In the genomic region with DNA sequence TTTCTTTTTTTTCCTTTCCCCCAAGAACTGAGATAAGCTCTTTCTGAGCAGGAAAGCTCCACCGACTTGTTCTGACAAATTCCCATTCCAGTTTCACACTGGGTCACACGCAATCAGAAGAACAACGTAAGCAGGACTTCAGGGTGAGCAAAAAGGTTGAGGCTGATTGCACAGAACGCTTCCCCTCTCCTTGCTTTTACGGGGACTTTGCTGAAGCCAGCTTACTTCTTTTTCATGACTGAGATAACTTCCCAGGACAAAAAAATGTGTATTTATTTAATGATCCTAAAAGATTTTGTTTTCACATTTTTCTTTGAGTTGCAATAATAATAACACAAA, we compare ENCODE assay signal across 16 cellular contexts.
DNase-seq lines count a peak whose midpoint lies in the region; ATAC-seq, FAIRE-seq and TF ChIP-seq lines count a peak whose summit lies in the region.
"Had no signal": no experiment of that assay in that cellular context is flagged by ENCODE, and none has a peak within 500 bp of the region (broad histone marks: within the 10 kb centered on the region; RNA-seq: fewer than 3 reads in every experiment).

No MANE protein-coding gene starts in this region.

- no peak overlapping the region for H3K4me2 ChIP-seq in GM23338
- H3K4me2 ChIP-seq in MM.1S (ENCODE audit: low read depth, low read length) = no peak overlapping the region

- no peak overlapping the region for H3K9ac ChIP-seq in MM.1S (ENCODE audit: low read length)

- H3K4me1 ChIP-seq in GM23338 (ENCODE audit: insufficient read depth) (peaks cover 44% of the 10 kb centered on the region), MM.1S (ENCODE audit: low read length) (no peaks in the 10 kb centered on the region)
- H3K4me1 ChIP-seq: vagina had no signal

- H3K4me3 Mint-ChIP-seq in GM23338 = no peak overlapping the region
- H3K4me3 Mint-ChIP-seq: activated CD4-positive, alpha-beta T cell treated with anti-CD3 and anti-CD28 coated beads, Interleukin-2, amount 10 ng/mL, durations not matched to agents 24 days and 14 days had no signal

- no peak for ATAC-seq in GM23338
- ATAC-seq: mucosa of descending colon had no signal

- H3F3A ChIP-seq in GM23338 (replicated peaks; ENCODE audit: low read depth) = no peaks in the 10 kb centered on the region
- no peaks in the 10 kb centered on the region for H3F3A ChIP-seq in MM.1S (ENCODE audit: insufficient read depth, low read length)

- H3K36me3 Mint-ChIP-seq in GM23338 (ENCODE audit: low read depth) = no peaks in the 10 kb centered on the region

- FAIRE-seq in urothelium cell line (lab: Jason Lieb, UNC) = no peak

- H3K4me3 ChIP-seq in GM23338 (no peak overlapping the region), fibroblast of the aortic adventitia (ENCODE audit: low read depth, low read length) (no peak overlapping the region), MM.1S (ENCODE audit: low read length) (no peak overlapping the region)
- H3K4me3 ChIP-seq: mucosa of descending colon, skin epidermis, vagina had no signal

- peak overlapping the region; percentile 20; the same call in 1 of the 2 replicates for H3K27ac Mint-ChIP-seq in GM23338
- H3K27ac Mint-ChIP-seq: activated CD4-positive, alpha-beta T cell treated with anti-CD3 and anti-CD28 coated beads, Interleukin-2, amount 10 ng/mL, durations not matched to agents 24 days and 14 days had no signal

- TF ChIP-seq CTCF in GM23338 (conservative IDR thresholded peaks at IDR 0.05; ENCODE audit: low read depth in 2 of 2) = no peak
- no peak for TF ChIP-seq CTCF in fibroblast of the aortic adventitia (IDR thresholded peaks at IDR 0.05; ENCODE audit: insufficient read depth, low read length)
- no peak for TF ChIP-seq CTCF in MM.1S (IDR thresholded peaks at IDR 0.05; ENCODE audit: low read length)

- no peak overlapping the region for H3K27ac ChIP-seq in GM23338 (ENCODE audit: low read depth)
- no peak overlapping the region for H3K27ac ChIP-seq in MM.1S (ENCODE audit: low read length)
- H3K27ac ChIP-seq: heart left ventricle, vagina had no signal

- H3K27me3 ChIP-seq in GM23338 (ENCODE audit: insufficient read depth) = no peaks in the 10 kb centered on the region
- no peaks in the 10 kb centered on the region for H3K27me3 ChIP-seq in MM.1S (replicated peaks; ENCODE audit: insufficient read depth, low read length)
- H3K27me3 ChIP-seq: heart left ventricle, vagina had no signal

- no peaks in the 10 kb centered on the region for H4K20me1 ChIP-seq in GM23338 (replicated peaks; ENCODE audit: insufficient read depth)
- no peaks in the 10 kb centered on the region for H4K20me1 ChIP-seq in MM.1S (ENCODE audit: insufficient read depth, low read length)

- peaks cover 5% of the 10 kb centered on the region for H3K27me3 Mint-ChIP-seq in GM23338 (ENCODE audit: insufficient read depth, low read depth, poor library complexity)

- no peaks in the 10 kb centered on the region; the same call in 1 of the 2 replicates for H3K9me2 ChIP-seq in GM23338 (ENCODE audit: insufficient read depth)
- no peaks in the 10 kb centered on the region for H3K9me2 ChIP-seq in MM.1S (replicated peaks; ENCODE audit: insufficient read depth, low read length)

- H3K4me1 Mint-ChIP-seq in GM23338 = peaks cover 35% of the 10 kb centered on the region

- DNase-seq in GM23338 (ENCODE audit: low spot score) (no peak), amniotic epithelial cell (ENCODE audit: low read depth) (peak; percentile 69), fibroblast of the aortic adventitia (ENCODE audit: low read depth) (peak; percentile 95), non-pigmented ciliary epithelial cell (ENCODE audit: low read depth) (peak; percentile 70), MM.1S (no peak), glomerular visceral epithelial cell (ENCODE audit: extremely low spot score) (no peak), urothelium cell line (ENCODE audit: low spot score) (no peak), islet precursor cell (no peak)
- DNase-seq: activated CD4-positive, alpha-beta T cell treated with anti-CD3 and anti-CD28 coated beads, Interleukin-2, amount 10 ng/mL, durations not matched to agents 24 days and 14 days; cerebellar nuclear complex; EL; heart left ventricle; mucosa of descending colon; SW 1271 had no signal

- H2AFZ ChIP-seq in GM23338 = peak overlapping the region; percentile 69; the same call in 1 of the 2 replicates
- H2AFZ ChIP-seq in MM.1S (ENCODE audit: low read length) = no peak overlapping the region

- H3K36me3 ChIP-seq in GM23338 (ENCODE audit: insufficient read depth) = no peaks in the 10 kb centered on the region
- H3K36me3 ChIP-seq in MM.1S (replicated peaks; ENCODE audit: insufficient read depth, low read length) = no peaks in the 10 kb centered on the region
- H3K36me3 ChIP-seq: heart left ventricle, vagina had no signal

- H3K79me2 ChIP-seq in GM23338 (replicated peaks; ENCODE audit: insufficient read depth) = no peaks in the 10 kb centered on the region
- no peaks in the 10 kb centered on the region for H3K79me2 ChIP-seq in MM.1S (ENCODE audit: low read length)

- H3K9me3 Mint-ChIP-seq in GM23338 = no peaks in the 10 kb centered on the region

- H3K9me3 ChIP-seq in MM.1S (replicated peaks; ENCODE audit: insufficient read depth, low read length) = no peaks in the 10 kb centered on the region
- H3K9me3 ChIP-seq: heart left ventricle, mucosa of descending colon, vagina had no signal

TF ChIP-seq in GM23338, 12 proteins besides CTCF, POLR2A, EP300 and RAD21 (continues in another document):
- no peak for TF ChIP-seq EZH2phosphoT487 (IDR thresholded peaks at IDR 0.05; ENCODE audit: unreplicated experiment)
- TF ChIP-seq CREB1 (CRISPR knock-in tag; IDR thresholded peaks at IDR 0.05; ENCODE audit: low read depth) = no peak
- TF ChIP-seq, protein P1, sequence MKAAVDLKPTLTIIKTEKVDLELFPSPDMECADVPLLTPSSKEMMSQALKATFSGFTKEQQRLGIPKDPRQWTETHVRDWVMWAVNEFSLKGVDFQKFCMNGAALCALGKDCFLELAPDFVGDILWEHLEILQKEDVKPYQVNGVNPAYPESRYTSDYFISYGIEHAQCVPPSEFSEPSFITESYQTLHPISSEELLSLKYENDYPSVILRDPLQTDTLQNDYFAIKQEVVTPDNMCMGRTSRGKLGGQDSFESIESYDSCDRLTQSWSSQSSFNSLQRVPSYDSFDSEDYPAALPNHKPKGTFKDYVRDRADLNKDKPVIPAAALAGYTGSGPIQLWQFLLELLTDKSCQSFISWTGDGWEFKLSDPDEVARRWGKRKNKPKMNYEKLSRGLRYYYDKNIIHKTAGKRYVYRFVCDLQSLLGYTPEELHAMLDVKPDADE (IDR thresholded peaks at IDR 0.05) = no peak
- no peak for TF ChIP-seq STAT1 (IDR thresholded peaks at IDR 0.05; ENCODE audit: unreplicated experiment)
- no peak for TF ChIP-seq NANOG (IDR thresholded peaks at IDR 0.05; ENCODE audit: borderline replicate concordance)
- TF ChIP-seq POLR2AphosphoS5 (IDR thresholded peaks at IDR 0.05; ENCODE audit: low read depth) = no peak

Comparison
In these comparisons a context has a peak if more than half of its experiments do, and no peak if none do; other contexts are left out.
1. DNase-seq: peak in amniotic epithelial cell (single experiment), fibroblast of the aortic adventitia (single experiment) and non-pigmented ciliary epithelial cell (single experiment); none in GM23338 (single experiment), MM.1S (single experiment), glomerular visceral epithelial cell (single experiment), urothelium cell line (single experiment) and islet precursor cell (single experiment).